In the genomic region with DNA sequence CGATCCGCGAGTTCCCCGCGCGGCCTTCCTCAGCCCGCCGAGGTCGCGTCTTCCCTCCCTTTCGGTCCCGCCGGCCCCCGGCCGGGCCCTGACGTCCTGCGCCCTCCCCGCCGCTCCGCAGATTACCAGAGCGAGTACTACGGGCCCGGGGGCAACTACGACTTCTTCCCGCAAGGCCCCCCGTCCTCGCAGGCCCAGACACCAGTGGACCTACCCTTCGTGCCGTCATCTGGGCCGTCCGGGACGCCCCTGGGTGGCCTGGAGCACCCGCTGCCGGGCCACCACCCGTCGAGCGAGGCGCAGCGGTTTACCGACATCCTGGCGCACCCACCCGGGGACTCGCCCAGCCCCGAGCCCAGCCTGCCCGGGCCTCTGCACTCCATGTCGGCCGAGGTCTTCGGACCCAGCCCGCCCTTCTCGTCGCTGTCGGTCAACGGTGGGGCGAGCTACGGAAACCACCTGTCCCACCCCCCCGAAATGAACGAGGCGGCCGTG, we compare ENCODE assay signal across 17 cellular contexts. TPM values are rescaled to one million over a fixed set of nuclear protein-coding genes. Genes with fewer than 3 reads are reported as not detected.
DNase-seq lines count a peak whose midpoint lies in the region; ATAC-seq, FAIRE-seq and TF ChIP-seq lines count a peak whose summit lies in the region.
"Had no signal": no experiment of that assay in that cellular context is flagged by ENCODE, and none has a peak within 500 bp of the region (broad histone marks: within the 10 kb centered on the region; RNA-seq: fewer than 3 reads in every experiment).

No MANE protein-coding gene starts in this region.

- CTCF ChIA-PET in WTC11 (lab: Charles Lee) = interaction anchor here (1.1 kb wide), 1 partner anchor 310 kb away, joined by 3 read pairs; no protein-coding TSS in a partner anchor
- CTCF ChIA-PET in activated CD4-positive, alpha-beta memory T cell treated with anti-CD3 and anti-CD28 coated beads, Interleukin-2, amount 10 ng/mL, durations not matched to agents 7 days and 5 days (lab: Charles Lee) = no interaction called here

- no peak overlapping the region for H3K9ac ChIP-seq in keratinocyte (ENCODE audit: control insufficient read depth, extremely low read depth, insufficient read depth, low read length)

- peak overlapping the region; percentile 5 for H2AFZ ChIP-seq in keratinocyte (ENCODE audit: control insufficient read depth, low read length)

- ATAC-seq in WTC11 (no peak), GM19023 (IDR thresholded peaks at IDR 0.05; ENCODE audit: unreplicated experiment) (no peak)
- no peak for ATAC-seq in stimulated activated effector memory CD8-positive, alpha-beta T cell treated with anti-CD3 and anti-CD28 coated beads, Interleukin-12 subunit alpha, Interleukin-12 subunit beta, amount 100 ng/mL, for 72 hours

- dilution Hi-C loops in keratinocyte (cut with MboI; ENCODE audit: extremely low pct_ligation_motif_present, low sequenced_read_pairs) = no loop called here

- no peaks in the 10 kb centered on the region for H3K36me3 Mint-ChIP-seq in WTC11
- H3K36me3 Mint-ChIP-seq in stimulated activated effector memory CD8-positive, alpha-beta T cell treated with anti-CD3 and anti-CD28 coated beads, Interleukin-12 subunit alpha, Interleukin-12 subunit beta, amount 100 ng/mL, for 72 hours = peaks cover 12% of the 10 kb centered on the region
- H3K36me3 Mint-ChIP-seq in activated CD4-positive, alpha-beta memory T cell treated with anti-CD3 and anti-CD28 coated beads, Interleukin-2, amount 10 ng/mL, durations not matched to agents 7 days and 5 days (ENCODE audit: low read depth) = peaks cover 11% of the 10 kb centered on the region

- H3K79me2 ChIP-seq in keratinocyte (ENCODE audit: control insufficient read depth, insufficient read depth, low read length) = peaks cover 4% of the 10 kb centered on the region

- H3K27me3 Mint-ChIP-seq in WTC11 (ENCODE audit: low read depth) = peaks cover 100% of the 10 kb centered on the region
- H3K27me3 Mint-ChIP-seq in activated CD4-positive, alpha-beta memory T cell treated with anti-CD3 and anti-CD28 coated beads, Interleukin-2, amount 10 ng/mL, durations not matched to agents 7 days and 5 days = peaks cover 84% of the 10 kb centered on the region

- peak overlapping the region; percentile 23 to 54 (median 40) for H3K4me3 ChIP-seq in keratinocyte (ENCODE audit: control insufficient read depth in 2 of 3, extremely low read depth in 1 of 3, insufficient read depth in 2 of 3, low read depth in 1 of 3, low read length in 3 of 3)

- POLR2A ChIA-PET in WTC11 (lab: Charles Lee) = interaction anchor here (0.7 kb wide), 1 partner anchor 12 kb away, joined by 3 read pairs; no protein-coding TSS in a partner anchor
- POLR2A ChIA-PET in activated CD4-positive, alpha-beta memory T cell treated with anti-CD3 and anti-CD28 coated beads, Interleukin-2, amount 10 ng/mL, durations not matched to agents 7 days and 5 days (lab: Charles Lee) = interaction anchor here (1.2 kb wide), 1 partner anchor 9 kb away, joined by 3 read pairs; no protein-coding TSS in a partner anchor

- DNase-seq in activated effector memory CD4-positive, alpha-beta T cell treated with anti-CD3 and anti-CD28 coated beads, Interleukin-2, amount 50 U/mL, for 16 hours = peak; percentile 68
- DNase-seq in activated effector memory CD4-positive, alpha-beta T cell treated with Interleukin-2 at 50 U/mL for 16 hours = no peak
- no peak for DNase-seq in WTC11 (ENCODE audit: low spot score)
- no peak for DNase-seq in keratinocyte (ENCODE audit: low read depth, low spot score)
- no peak for DNase-seq in stimulated activated effector memory CD8-positive, alpha-beta T cell treated with anti-CD3 and anti-CD28 coated beads, Interleukin-12 subunit alpha, Interleukin-12 subunit beta, amount 100 ng/mL, for 72 hours (ENCODE audit: low spot score in 2 of 2)
- no peak for DNase-seq in medulla oblongata (ENCODE audit: extremely low spot score)
- no peak for DNase-seq in activated CD4-positive, alpha-beta memory T cell treated with anti-CD3 and anti-CD28 coated beads, Interleukin-2, amount 10 ng/mL, durations not matched to agents 7 days and 5 days
- DNase-seq: activated CD4-positive, alpha-beta T cell treated with anti-CD3 and anti-CD28 coated beads, Interleukin-2, amount 50 U/mL, for 1 hour; activated naive CD4-positive, alpha-beta T cell treated with anti-CD3 and anti-CD28 coated beads, Interleukin-2, amount 10 ng/mL, durations not matched to agents 7 days and 5 days; DMS79; kidney glomerular epithelial cell; NCI-H2171 treated with DMSO at 0.1 percent for 48 hours; stimulated activated CD4-positive, alpha-beta T cell treated with anti-CD3 and anti-CD28 coated beads, Interleukin-12 subunit alpha, Interleukin-12 subunit beta, amount 100 ng/mL, for 4 hours; SW 1271 had no signal

- no peaks in the 10 kb centered on the region for H3K9me3 ChIP-seq in keratinocyte (ENCODE audit: control insufficient read depth, low read depth, low read length)

- TF ChIP-seq CTCF in WTC11 (IDR thresholded peaks at IDR 0.05) = no peak
- TF ChIP-seq CTCF in keratinocyte (optimal IDR thresholded peaks at IDR 0.05 in 1 of 3, IDR thresholded peaks at IDR 0.05 in 1 of 3, conservative IDR thresholded peaks at IDR 0.05 in 1 of 3; ENCODE audit: extremely low read depth in 1 of 3, insufficient read depth in 2 of 3, low read length in 3 of 3) = no peak

- H3K4me2 ChIP-seq in keratinocyte (ENCODE audit: control insufficient read depth, extremely low read depth, insufficient read depth, low read depth, low read length) = peak overlapping the region; percentile 60

- H3K27ac ChIP-seq in keratinocyte (ENCODE audit: control insufficient read depth, insufficient read depth, low read length) = no peak overlapping the region

- FAIRE-seq in keratinocyte (lab: Jason Lieb, UNC) = no peak
- FAIRE-seq: GM12891 had no signal

- H3K4me1 Mint-ChIP-seq in WTC11 = peaks cover 73% of the 10 kb centered on the region
- peaks cover 46% of the 10 kb centered on the region for H3K4me1 Mint-ChIP-seq in stimulated activated effector memory CD8-positive, alpha-beta T cell treated with anti-CD3 and anti-CD28 coated beads, Interleukin-12 subunit alpha, Interleukin-12 subunit beta, amount 100 ng/mL, for 72 hours
- peaks cover 30% of the 10 kb centered on the region for H3K4me1 Mint-ChIP-seq in activated CD4-positive, alpha-beta memory T cell treated with anti-CD3 and anti-CD28 coated beads, Interleukin-2, amount 10 ng/mL, durations not matched to agents 7 days and 5 days

- no peaks in the 10 kb centered on the region for H3K9me3 Mint-ChIP-seq in WTC11
- H3K9me3 Mint-ChIP-seq in stimulated activated effector memory CD8-positive, alpha-beta T cell treated with anti-CD3 and anti-CD28 coated beads, Interleukin-12 subunit alpha, Interleukin-12 subunit beta, amount 100 ng/mL, for 72 hours = no peaks in the 10 kb centered on the region
- no peaks in the 10 kb centered on the region for H3K9me3 Mint-ChIP-seq in activated CD4-positive, alpha-beta memory T cell treated with anti-CD3 and anti-CD28 coated beads, Interleukin-2, amount 10 ng/mL, durations not matched to agents 7 days and 5 days
- H3K9me3 Mint-ChIP-seq: activated naive CD4-positive, alpha-beta T cell treated with anti-CD3 and anti-CD28 coated beads, Interleukin-2, amount 10 ng/mL, durations not matched to agents 7 days and 5 days had no signal

- H3K27me3 ChIP-seq in keratinocyte (ENCODE audit: control insufficient read depth, extremely low read depth, insufficient read depth, low read length) = peaks cover 96% of the 10 kb centered on the region

- peak overlapping the region; percentile 55 for H3K4me3 Mint-ChIP-seq in WTC11
- H3K4me3 Mint-ChIP-seq in stimulated activated effector memory CD8-positive, alpha-beta T cell treated with anti-CD3 and anti-CD28 coated beads, Interleukin-12 subunit alpha, Interleukin-12 subunit beta, amount 100 ng/mL, for 72 hours = peak overlapping the region; percentile 0
- H3K4me3 Mint-ChIP-seq in activated CD4-positive, alpha-beta memory T cell treated with anti-CD3 and anti-CD28 coated beads, Interleukin-2, amount 10 ng/mL, durations not matched to agents 7 days and 5 days = no peak overlapping the region
- H3K4me3 Mint-ChIP-seq: activated naive CD4-positive, alpha-beta T cell treated with anti-CD3 and anti-CD28 coated beads, Interleukin-2, amount 10 ng/mL, durations not matched to agents 7 days and 5 days had no signal

- no peaks in the 10 kb centered on the region for H3K36me3 ChIP-seq in keratinocyte (ENCODE audit: control insufficient read depth in 2 of 2, extremely low read depth in 1 of 2, insufficient read depth in 2 of 2, low read length in 2 of 2)

- H3K9me1 ChIP-seq in keratinocyte (ENCODE audit: control insufficient read depth, extremely low read depth, insufficient read depth, low read length) = no peaks in the 10 kb centered on the region

- H3K4me1 ChIP-seq in keratinocyte (ENCODE audit: control insufficient read depth, extremely low read depth, insufficient read depth, low read length) = peaks cover 19% of the 10 kb centered on the region

- H3K27ac Mint-ChIP-seq in WTC11 = no peak overlapping the region
- H3K27ac Mint-ChIP-seq in stimulated activated effector memory CD8-positive, alpha-beta T cell treated with anti-CD3 and anti-CD28 coated beads, Interleukin-12 subunit alpha, Interleukin-12 subunit beta, amount 100 ng/mL, for 72 hours = no peak overlapping the region
- no peak overlapping the region for H3K27ac Mint-ChIP-seq in activated CD4-positive, alpha-beta memory T cell treated with anti-CD3 and anti-CD28 coated beads, Interleukin-2, amount 10 ng/mL, durations not matched to agents 7 days and 5 days

- peaks cover 4% of the 10 kb centered on the region for H4K20me1 ChIP-seq in keratinocyte (ENCODE audit: control insufficient read depth, extremely low read depth, insufficient read depth, low read length)

RNA-seq across cellular contexts. Expression of a gene that starts 5.4 kb away (rescaled TPM):
- total RNA-seq in WTC11 (2021) = 0.61 to 1.3 TPM (median 1.2 TPM) in 3 replicates
- 0.21 to 1.5 TPM (median 0.35 TPM) in 3 replicates for polyA plus RNA-seq in keratinocyte
- not detected for polyA plus RNA-seq in keratinocyte (2011; ENCODE audit: low read depth)
- polyA plus RNA-seq in keratinocyte (2011; cell fraction: cytosol; rRNA removed) = 0.23 and 0.31 TPM in 2 replicates
- polyA plus RNA-seq in keratinocyte (2011; cell fraction: nucleus; rRNA removed) = 0.40 and 0.98 TPM in 2 replicates
- 0.14 and 3.3 TPM in 2 replicates for polyA plus RNA-seq in keratinocyte (2012; ENCODE audit: low replicate concordance)
- polyA minus RNA-seq in keratinocyte = 0.07 to 0.46 TPM (median 0.45 TPM) in 3 replicates
- not detected for polyA minus RNA-seq in keratinocyte (2011; cell fraction: cytosol; rRNA and poly(A)+ RNA removed)
- 0.31 and 1.1 TPM in 2 replicates for polyA minus RNA-seq in keratinocyte (2011; cell fraction: nucleus; rRNA and poly(A)+ RNA removed)
- total RNA-seq in activated CD4-positive, alpha-beta memory T cell treated with anti-CD3 and anti-CD28 coated beads, Interleukin-2, amount 10 ng/mL, durations not matched to agents 7 days and 5 days = under 1 TPM; 0.18 TPM
- polyA plus RNA-seq: AG04450 had no signal

RNA-seq across cellular contexts. Expression of a gene that starts 6.1 kb away (rescaled TPM):
- total RNA-seq in WTC11 (2021) = 48.9 to 61.0 TPM (median 49.8 TPM) in 3 replicates
- polyA plus RNA-seq in keratinocyte = 15.7 to 31.0 TPM (median 30.4 TPM) in 3 replicates
- 130 TPM for polyA plus RNA-seq in keratinocyte (2011; ENCODE audit: low read depth)
- 27.0 and 28.5 TPM in 2 replicates for polyA plus RNA-seq in keratinocyte (2011; cell fraction: cytosol; rRNA removed)
- 32.1 and 37.4 TPM in 2 replicates for polyA plus RNA-seq in keratinocyte (2011; cell fraction: nucleus; rRNA removed)
- 40.3 and 58.4 TPM in 2 replicates for polyA plus RNA-seq in keratinocyte (2012; ENCODE audit: low replicate concordance)
- polyA minus RNA-seq in keratinocyte = 16.7 to 58.6 TPM (median 25.7 TPM) in 3 replicates
- 14.8 TPM for polyA minus RNA-seq in keratinocyte (2011; cell fraction: cytosol; rRNA and poly(A)+ RNA removed)
- 10.7 and 13.7 TPM in 2 replicates for polyA minus RNA-seq in keratinocyte (2011; cell fraction: nucleus; rRNA and poly(A)+ RNA removed)
- total RNA-seq in activated CD4-positive, alpha-beta memory T cell treated with anti-CD3 and anti-CD28 coated beads, Interleukin-2, amount 10 ng/mL, durations not matched to agents 7 days and 5 days = 10 to 100 TPM; 76.7 to 78.8 TPM
